8 cellular contexts compared by ENCODE assay signal in genomic region chr12:115871714-115872113, GRCh38.
DNase-seq lines count a peak whose midpoint lies in the region; ATAC-seq and TF ChIP-seq lines count a peak whose summit lies in the region.

No MANE protein-coding gene starts in this region.

- intact Hi-C loops in dorsolateral prefrontal cortex (cut with DNase I): no loop called here

- no peak overlapping the region for H3K4me2 ChIP-seq in neural cell (ENCODE audit: low read length)

- H2AFZ ChIP-seq in neural cell (ENCODE audit: low read depth, low read length): no peak overlapping the region

- H3K79me2 ChIP-seq in neural cell (replicated peaks; ENCODE audit: insufficient read depth, low read length): no peaks in the 10 kb centered on the region

- no peak overlapping the region for H3K4me3 ChIP-seq in dorsolateral prefrontal cortex
- H3K4me3 ChIP-seq in neural cell (ENCODE audit: low read length): no peak overlapping the region

- DNase-seq in GM03348 (ENCODE audit: low spot score) (peak; percentile 49), NCI-H69 (lab: John Stamatoyannopoulos, UW) (peak; percentile 47), dorsolateral prefrontal cortex (no peak), mucosa of gallbladder (ENCODE audit: low spot score) (no peak), hippocampal formation (lab: John Stamatoyannopoulos, UW) (no peak)

- H3F3A ChIP-seq in neural cell (ENCODE audit: insufficient read depth, low read length, poor library complexity, severe bottlenecking): no peaks in the 10 kb centered on the region

- no peak for TF ChIP-seq RAD21 in neural cell (conservative IDR thresholded peaks at IDR 0.05)

- H3K27me3 ChIP-seq in dorsolateral prefrontal cortex (peaks cover 0 to 29% (median 5%) of the 10 kb centered on the region in 45 donors), neural cell (ENCODE audit: insufficient read depth, low read depth, low read length) (no peaks in the 10 kb centered on the region)

- no peak overlapping the region for H3K9ac ChIP-seq in neural cell (ENCODE audit: low read length)

- H4K20me1 ChIP-seq in neural cell (ENCODE audit: insufficient read depth): no peaks in the 10 kb centered on the region

- ATAC-seq in HG02885 (IDR thresholded peaks at IDR 0.05; ENCODE audit: poor library complexity, unreplicated experiment) (peak; percentile 57), HG03354 (IDR thresholded peaks at IDR 0.05; ENCODE audit: poor library complexity, severe bottlenecking, unreplicated experiment) (no peak)

- no peaks in the 10 kb centered on the region for H3K9me3 ChIP-seq in neural cell (ENCODE audit: low read length)

- H3K9me2 ChIP-seq in neural cell (ENCODE audit: insufficient read depth, low read length): no peaks in the 10 kb centered on the region

- TF ChIP-seq CTCF in dorsolateral prefrontal cortex (IDR thresholded peaks at IDR 0.05 in 54 of 56, conservative IDR thresholded peaks at IDR 0.05 in 2 of 56; ENCODE audit: low read depth in 1 of 56, partially characterized antibody in 56 of 56) (peak in 45 of 56 donors; percentile 17 to 56 (median 37)), neural cell (IDR thresholded peaks at IDR 0.05; ENCODE audit: poor library complexity, severe bottlenecking) (peak; percentile 41)

- no peak for TF ChIP-seq EP300 in neural cell (conservative IDR thresholded peaks at IDR 0.05; ENCODE audit: poor library complexity, severe bottlenecking)

- H3K27ac ChIP-seq in dorsolateral prefrontal cortex (no peak overlapping the region), neural cell (ENCODE audit: low read length) (no peak overlapping the region)

- no peaks in the 10 kb centered on the region for H3K36me3 ChIP-seq in neural cell (ENCODE audit: insufficient read depth, low read length)

TF ChIP-seq in neural cell, 6 proteins besides CTCF, POLR2A, EP300 and RAD21:
- TF ChIP-seq SMC3 (conservative IDR thresholded peaks at IDR 0.05; ENCODE audit: poor library complexity) (no peak), REST (IDR thresholded peaks at IDR 0.05; ENCODE audit: borderline replicate concordance) (no peak), EZH2 (IDR thresholded peaks at IDR 0.05; ENCODE audit: borderline replicate concordance, insufficient read depth, low read length, poor library complexity, severe bottlenecking) (no peak), POLR2AphosphoS5 (IDR thresholded peaks at IDR 0.05) (no peak), TAF1 (IDR thresholded peaks at IDR 0.05; ENCODE audit: low read depth) (no peak), MXI1 (conservative IDR thresholded peaks at IDR 0.05; ENCODE audit: poor library complexity, severe bottlenecking) (no peak)

Comparison
In these comparisons a context has a peak if more than half of its experiments do, and no peak if none do; other contexts are left out.
1. DNase-seq: peak in GM03348 (single experiment) and NCI-H69 (single experiment); none in dorsolateral prefrontal cortex (0 of 10), mucosa of gallbladder (single experiment) and hippocampal formation (0 of 2).